1 cellular context compared by ENCODE assay signal in genomic region chr3:58484049-58484721, GRCh38.
TF ChIP-seq lines count a peak whose summit lies in the region.

No MANE protein-coding gene starts in this region.

TF ChIP-seq in HepG2, 621 proteins besides CTCF, POLR2A, EP300 and RAD21:
- TF ChIP-seq REST (IDR thresholded peaks at IDR 0.05; ENCODE audit: borderline replicate concordance in 1 of 2, low read depth in 1 of 2, low read length in 2 of 2) (no peak), ZNF678 (CRISPR knock-in tag; IDR thresholded peaks at IDR 0.05) (no peak), NR1H2 (CRISPR knock-in tag; IDR thresholded peaks at IDR 0.05; ENCODE audit: borderline replicate concordance, low read depth) (no peak), CERS6 (CRISPR knock-in tag; IDR thresholded peaks at IDR 0.05) (no peak), ZFP82 (CRISPR knock-in tag; IDR thresholded peaks at IDR 0.05; ENCODE audit: borderline replicate concordance) (no peak), ZBTB38 (CRISPR knock-in tag; IDR thresholded peaks at IDR 0.05) (no peak), CBX1 (IDR thresholded peaks at IDR 0.05; ENCODE audit: low read depth) (no peak), SIX1 (CRISPR knock-in tag; IDR thresholded peaks at IDR 0.05; ENCODE audit: borderline replicate concordance) (no peak), MED1 (CRISPR knock-in tag; IDR thresholded peaks at IDR 0.05) (no peak), ZXDC (CRISPR knock-in tag; IDR thresholded peaks at IDR 0.05) (no peak), ZFP41 (CRISPR knock-in tag; IDR thresholded peaks at IDR 0.05; ENCODE audit: borderline replicate concordance) (no peak), RERE (CRISPR knock-in tag; IDR thresholded peaks at IDR 0.05; ENCODE audit: low read depth) (no peak), KDM4B (CRISPR knock-in tag; IDR thresholded peaks at IDR 0.05) (no peak), RAD51 (IDR thresholded peaks at IDR 0.05; ENCODE audit: borderline replicate concordance) (no peak), TBX3 (IDR thresholded peaks at IDR 0.05; ENCODE audit: borderline replicate concordance) (no peak)
TF ChIP-seq in HepG2: peak in this region for 0.
